ENCODE assay signal across 8 cellular contexts in genomic region chr12:31362115-31362758, GRCh38. TPM values are rescaled to one million over a fixed set of nuclear protein-coding genes. Genes with fewer than 3 reads are reported as not detected.
DNase-seq lines count a peak whose midpoint lies in the region; ATAC-seq and TF ChIP-seq lines count a peak whose summit lies in the region.

No MANE protein-coding gene starts in this region.

- H3K9me3 Mint-ChIP-seq in dendritic cell treated with granulocyte-macrophage colony-stimulating factor and Interleukin-4, amounts not matched to agents 40 ng/mL and 50 ng/mL, for 4 days, result no peaks in the 10 kb centered on the region

- no peaks in the 10 kb centered on the region for H3K36me3 ChIP-seq in BLaER1 treated with 17β-estradiol and CSF1 and Interleukin-3, amounts not matched to agents 10 nM and 100 nM
- H3K36me3 ChIP-seq in SK-N-SH (replicated peaks in 1 of 2; ENCODE audit: control insufficient read depth in 1 of 2, insufficient read depth in 2 of 2, low read length in 1 of 2), result no peaks in the 10 kb centered on the region

- peak overlapping the region in 9 of 11 experiments; percentile 36 to 63 (median 58); a peak in 19 of 22 replicates for H3K27ac ChIP-seq in BLaER1 treated with 17β-estradiol and CSF1 and Interleukin-3, amounts not matched to agents 10 nM and 100 nM
- H3K27ac ChIP-seq in SK-N-SH (ENCODE audit: low read depth in 2 of 2, low read length in 1 of 2), result no peak overlapping the region

- TF ChIP-seq CTCF in SK-N-SH (IDR thresholded peaks at IDR 0.05), result no peak

- no peaks in the 10 kb centered on the region for H3K36me3 Mint-ChIP-seq in dendritic cell treated with granulocyte-macrophage colony-stimulating factor and Interleukin-4, amounts not matched to agents 40 ng/mL and 50 ng/mL, for 4 days (ENCODE audit: low read depth)

- no peaks in the 10 kb centered on the region for H3K9me2 ChIP-seq in SK-N-SH

- intact Hi-C loops in dendritic cell treated with granulocyte-macrophage colony-stimulating factor and Interleukin-4, amounts not matched to agents 40 ng/mL and 50 ng/mL, for 4 days (cut with micrococcal nuclease), result no loop called here

- TF ChIP-seq EP300 in SK-N-SH (IDR thresholded peaks at IDR 0.05; ENCODE audit: borderline replicate concordance in 1 of 2, low read depth in 1 of 2, low read length in 1 of 2), result no peak

- TF ChIP-seq RAD21 in SK-N-SH (IDR thresholded peaks at IDR 0.05; ENCODE audit: low read length), result no peak

- no peak overlapping the region for H3K4me3 Mint-ChIP-seq in dendritic cell treated with granulocyte-macrophage colony-stimulating factor and Interleukin-4, amounts not matched to agents 40 ng/mL and 50 ng/mL, for 4 days

- peaks cover 18% of the 10 kb centered on the region for H3K4me1 Mint-ChIP-seq in dendritic cell treated with granulocyte-macrophage colony-stimulating factor and Interleukin-4, amounts not matched to agents 40 ng/mL and 50 ng/mL, for 4 days (ENCODE audit: low read depth)

- DNase-seq in NCI-H345 treated with DMSO at 0.1 percent for 48 hours (lab: John Stamatoyannopoulos, UW; ENCODE audit: unreplicated experiment), result peak; percentile 71
- peak; percentile 27 for DNase-seq in stimulated activated CD8-positive, alpha-beta memory T cell treated with anti-CD3 and anti-CD28 coated beads, Interleukin-4, amount 100 ng/mL, for 48 hours
- DNase-seq in HuH-7.5 (ENCODE audit: low spot score), result no peak
- DNase-seq in SK-N-SH, result no peak

- POLR2A ChIA-PET in SK-N-SH (lab: Yijun Ruan, JAX), result interaction anchor here (0.5 kb wide), 1 partner anchor 19 kb away, joined by 3 read pairs; no protein-coding TSS in a partner anchor

- 72% methylated on average over 11 of the region's 13 CpGs for WGBS in SK-N-SH (ENCODE audit: low lambda C conversion rate)

- no peaks in the 10 kb centered on the region for H3K27me3 ChIP-seq in BLaER1 treated with 17β-estradiol and CSF1 and Interleukin-3, amounts not matched to agents 10 nM and 100 nM
- no peaks in the 10 kb centered on the region for H3K27me3 ChIP-seq in SK-N-SH (ENCODE audit: insufficient read depth)

- H2AFZ ChIP-seq in SK-N-SH (ENCODE audit: low read depth), result no peak overlapping the region

- peaks cover 3% of the 10 kb centered on the region for H3K27me3 Mint-ChIP-seq in dendritic cell treated with granulocyte-macrophage colony-stimulating factor and Interleukin-4, amounts not matched to agents 40 ng/mL and 50 ng/mL, for 4 days

- ATAC-seq in GM18907 (IDR thresholded peaks at IDR 0.05; ENCODE audit: unreplicated experiment), result peak; percentile 39
- ATAC-seq in HG03159 (IDR thresholded peaks at IDR 0.05; ENCODE audit: unreplicated experiment), result peak; percentile 48

- H3K4me3 ChIP-seq in BLaER1 treated with 17β-estradiol and CSF1 and Interleukin-3, amounts not matched to agents 10 nM and 100 nM, result no peak overlapping the region
- H3K4me3 ChIP-seq in SK-N-SH (ENCODE audit: low read depth in 2 of 2, low read length in 1 of 2), result no peak overlapping the region

- no peaks in the 10 kb centered on the region for H4K20me1 ChIP-seq in BLaER1 treated with 17β-estradiol and CSF1 and Interleukin-3, amounts not matched to agents 10 nM and 100 nM
- H4K20me1 ChIP-seq in SK-N-SH (ENCODE audit: insufficient read depth), result no peaks in the 10 kb centered on the region

- no peaks in the 10 kb centered on the region for H3K79me2 ChIP-seq in SK-N-SH (ENCODE audit: insufficient read depth)

- H3K4me1 ChIP-seq in BLaER1 treated with 17β-estradiol and CSF1 and Interleukin-3, amounts not matched to agents 10 nM and 100 nM, result peaks cover 16 to 23% (median 20%) of the 10 kb centered on the region in 10 experiments
- no peaks in the 10 kb centered on the region for H3K4me1 ChIP-seq in SK-N-SH (ENCODE audit: control insufficient read depth in 1 of 2, insufficient read depth in 2 of 2, low read depth in 1 of 2, low read length in 1 of 2)

- CTCF ChIA-PET in SK-N-SH (lab: Yijun Ruan, JAX), result interaction anchor here (0.9 kb wide), 1 partner anchor 16 kb away, joined by 4 read pairs; no protein-coding TSS in a partner anchor

- H3F3A ChIP-seq in SK-N-SH (replicated peaks; ENCODE audit: insufficient read depth), result no peaks in the 10 kb centered on the region

- no peaks in the 10 kb centered on the region for H3K9me3 ChIP-seq in BLaER1 treated with 17β-estradiol and CSF1 and Interleukin-3, amounts not matched to agents 10 nM and 100 nM (replicated peaks in 1 of 11)
- H3K9me3 ChIP-seq in SK-N-SH, result no peaks in the 10 kb centered on the region

- H3K27ac Mint-ChIP-seq in dendritic cell treated with granulocyte-macrophage colony-stimulating factor and Interleukin-4, amounts not matched to agents 40 ng/mL and 50 ng/mL, for 4 days, result peak overlapping the region; percentile 46

- peak overlapping the region; percentile 39 to 77 (median 64) for H3K4me2 ChIP-seq in BLaER1 treated with 17β-estradiol and CSF1 and Interleukin-3, amounts not matched to agents 10 nM and 100 nM
- H3K4me2 ChIP-seq in SK-N-SH, result no peak overlapping the region

- H3K9ac ChIP-seq in BLaER1 treated with 17β-estradiol and CSF1 and Interleukin-3, amounts not matched to agents 10 nM and 100 nM, result peak overlapping the region in 7 of 11 experiments; percentile 6 to 54 (median 46); a peak in 8 of 22 replicates
- H3K9ac ChIP-seq in SK-N-SH, result no peak overlapping the region

TF ChIP-seq in SK-N-SH, 30 proteins besides CTCF, POLR2A, EP300 and RAD21:
- TF ChIP-seq IRF3 (IDR thresholded peaks at IDR 0.05; ENCODE audit: low read depth, low read length) (no peak), CHD2 (IDR thresholded peaks at IDR 0.05; ENCODE audit: low read length, partially characterized antibody) (no peak), NRF1 (IDR thresholded peaks at IDR 0.05; ENCODE audit: low read depth, low read length) (no peak), GATA2 (CRISPR knock-in tag; IDR thresholded peaks at IDR 0.05) (no peak), TCF12 (IDR thresholded peaks at IDR 0.05) (no peak), FOXM1 (IDR thresholded peaks at IDR 0.05; ENCODE audit: low read depth) (no peak), TAF1 (IDR thresholded peaks at IDR 0.05; ENCODE audit: borderline replicate concordance, low read depth, low read length) (no peak), MAX (IDR thresholded peaks at IDR 0.05; ENCODE audit: low read depth) (no peak), ELF1 (IDR thresholded peaks at IDR 0.05) (no peak), USF2 (IDR thresholded peaks at IDR 0.05; ENCODE audit: borderline replicate concordance, low read depth, low read length) (no peak), SIN3A (IDR thresholded peaks at IDR 0.05; ENCODE audit: borderline replicate concordance, low read depth, low read length) (no peak), POLR2AphosphoS5 (IDR thresholded peaks at IDR 0.05; ENCODE audit: low read depth, low read length) (no peak), EZH2phosphoT487 (IDR thresholded peaks at IDR 0.05; ENCODE audit: borderline replicate concordance, low read depth) (no peak), TEAD4 (IDR thresholded peaks at IDR 0.05; ENCODE audit: borderline replicate concordance, insufficient read depth) (no peak)

RNA-seq across cellular contexts. Expression of gene SINHCAF, which starts 36.3 kb away (rescaled TPM):
- polyA plus RNA-seq in SK-N-SH (2012; rRNA removed), result 22.2 and 24.3 TPM in 2 replicates
- 37.0 and 47.4 TPM in 2 replicates for polyA plus RNA-seq in SK-N-SH (2012; cell fraction: cytosol; rRNA removed)
- polyA plus RNA-seq in SK-N-SH (2012; cell fraction: nucleus; rRNA removed), result 8.4 and 19.6 TPM in 2 replicates

Comparison
In these comparisons a context has a peak if more than half of its experiments do, and no peak if none do; other contexts are left out.
1. H3K27ac ChIP-seq: peak in BLaER1 treated with 17β-estradiol and CSF1 and Interleukin-3, amounts not matched to agents 10 nM and 100 nM (9 of 11); none in SK-N-SH (0 of 2).
2. DNase-seq: peak in NCI-H345 treated with DMSO at 0.1 percent for 48 hours (single experiment) and stimulated activated CD8-positive, alpha-beta memory T cell treated with anti-CD3 and anti-CD28 coated beads, Interleukin-4, amount 100 ng/mL, for 48 hours (single experiment); none in HuH-7.5 (single experiment) and SK-N-SH (single experiment).